ENCODE assay signal across 27 cellular contexts in genomic region chr3:116618138-116618537, GRCh38.
"Had no signal": no experiment of that assay in that cellular context is flagged by ENCODE, and none has a peak within 500 bp of the region (broad histone marks: within the 10 kb centered on the region; RNA-seq: fewer than 3 reads in every experiment).

No MANE protein-coding gene starts in this region.

- ATAC-seq: activated naive CD4-positive, alpha-beta T cell treated with anti-CD3 and anti-CD28 coated beads, Interleukin-2, amount 50 U/mL, for 72 hours; activated T-cell treated with anti-CD3 and anti-CD28 coated beads, Interleukin-2, amount 50 U/mL, for 72 hours had no signal

- H3K36me3 ChIP-seq: ascending aorta, breast epithelium, esophagus squamous epithelium had no signal

- H3K27me3 Mint-ChIP-seq: activated CD4-positive, alpha-beta memory T cell treated with anti-CD3 and anti-CD28 coated beads, Interleukin-2, amount 10 ng/mL, durations not matched to agents 7 days and 5 days; activated CD4-positive, alpha-beta T cell treated with anti-CD3 and anti-CD28 coated beads, Interleukin-2, amount 10 ng/mL, durations not matched to agents 7 days and 5 days; activated naive CD4-positive, alpha-beta T cell treated with anti-CD3 and anti-CD28 coated beads, Interleukin-2, amount 10 ng/mL, durations not matched to agents 7 days and 5 days; activated naive CD8-positive, alpha-beta T cell treated with anti-CD3 and anti-CD28 coated beads, Interleukin-2, amount 10 ng/mL, durations not matched to agents 7 days and 5 days; activated T-cell treated with anti-CD3 and anti-CD28 coated beads, Interleukin-2, amount 50 U/mL, for 24 hours; brain; central memory CD8-positive, alpha-beta T cell; dendritic cell treated with granulocyte-macrophage colony-stimulating factor and Interleukin-4, amounts not matched to agents 40 ng/mL and 50 ng/mL, for 4 days had no signal

- H3K27ac ChIP-seq: ascending aorta, breast epithelium, coronary artery, dorsolateral prefrontal cortex, epithelial cell of prostate, esophagus squamous epithelium had no signal

- H3K4me3 ChIP-seq: ascending aorta, breast epithelium, coronary artery, dorsolateral prefrontal cortex, esophagus squamous epithelium had no signal

- FAIRE-seq: frontal cortex had no signal

- H3K9me3 ChIP-seq: ascending aorta, breast epithelium, esophagus squamous epithelium had no signal

- H3K4me1 ChIP-seq: ascending aorta, breast epithelium, esophagus squamous epithelium had no signal

- H3K36me3 Mint-ChIP-seq: activated naive CD4-positive, alpha-beta T cell treated with anti-CD3 and anti-CD28 coated beads, Interleukin-2, amount 10 ng/mL, durations not matched to agents 7 days and 5 days; activated naive CD4-positive, alpha-beta T cell treated with anti-CD3 and anti-CD28 coated beads, Interleukin-2, amount 50 U/mL, for 72 hours; activated naive CD8-positive, alpha-beta T cell treated with anti-CD3 and anti-CD28 coated beads, Interleukin-2, amount 10 ng/mL, durations not matched to agents 7 days and 5 days; brain had no signal

- H3K27me3 ChIP-seq: ascending aorta, breast epithelium, dorsolateral prefrontal cortex, esophagus squamous epithelium had no signal

- H3K4me3 Mint-ChIP-seq: activated CD4-positive, alpha-beta memory T cell treated with anti-CD3 and anti-CD28 coated beads, Interleukin-2, amount 10 ng/mL, durations not matched to agents 7 days and 5 days; activated CD4-positive, alpha-beta T cell treated with anti-CD3 and anti-CD28 coated beads, Interleukin-2, amount 10 ng/mL, durations not matched to agents 7 days and 5 days; activated naive CD4-positive, alpha-beta T cell treated with anti-CD3 and anti-CD28 coated beads, Interleukin-2, amount 10 ng/mL, durations not matched to agents 7 days and 5 days; activated naive CD8-positive, alpha-beta T cell treated with anti-CD3 and anti-CD28 coated beads, Interleukin-2, amount 10 ng/mL, durations not matched to agents 7 days and 5 days; activated T-cell treated with anti-CD3 and anti-CD28 coated beads, Interleukin-2, amount 50 U/mL, for 24 hours; activated T-cell treated with anti-CD3 and anti-CD28 coated beads, Interleukin-2, amount 50 U/mL, for 72 hours; brain; central memory CD8-positive, alpha-beta T cell; dendritic cell treated with granulocyte-macrophage colony-stimulating factor and Interleukin-4, amounts not matched to agents 40 ng/mL and 50 ng/mL, for 4 days had no signal

- DNase-seq: activated CD4-positive, alpha-beta memory T cell treated with anti-CD3 and anti-CD28 coated beads, Interleukin-2, amount 10 ng/mL, durations not matched to agents 7 days and 5 days; activated CD4-positive, alpha-beta T cell treated with anti-CD3 and anti-CD28 coated beads for 1 hour; activated CD4-positive, alpha-beta T cell treated with anti-CD3 and anti-CD28 coated beads for 4 hours; activated CD4-positive, alpha-beta T cell treated with anti-CD3 and anti-CD28 coated beads, Interleukin-2, amount 10 ng/mL, durations not matched to agents 7 days and 5 days; activated CD4-positive, alpha-beta T cell treated with anti-CD3 and anti-CD28 coated beads, Interleukin-2, amount 50 U/mL, for 4 hours; activated CD8-positive, alpha-beta memory T cell treated with anti-CD3 and anti-CD28 coated beads, Interleukin-2, amount 50 U/mL, for 48 hours; activated gamma-delta T cell; activated naive CD4-positive, alpha-beta T cell; activated naive CD4-positive, alpha-beta T cell treated with anti-CD3 and anti-CD28 coated beads, Interleukin-2, amount 10 ng/mL, durations not matched to agents 7 days and 5 days; activated naive CD8-positive, alpha-beta T cell treated with anti-CD3 and anti-CD28 coated beads, Interleukin-2, amount 10 ng/mL, durations not matched to agents 7 days and 5 days; activated T-cell treated with anti-CD3 and anti-CD28 coated beads for 4 hours; activated T-cell treated with anti-CD3 and anti-CD28 coated beads, Interleukin-2, amount 50 U/mL, for 24 hours; activated T-cell treated with anti-CD3 and anti-CD28 coated beads, Interleukin-2, amount 50 U/mL, for 72 hours; dorsolateral prefrontal cortex; effector memory CD4-positive, alpha-beta T cell; esophagus squamous epithelium; head of caudate nucleus; T-helper 2 cell had no signal

- H3K27ac Mint-ChIP-seq: activated CD4-positive, alpha-beta memory T cell treated with anti-CD3 and anti-CD28 coated beads, Interleukin-2, amount 10 ng/mL, durations not matched to agents 7 days and 5 days; activated CD4-positive, alpha-beta T cell treated with anti-CD3 and anti-CD28 coated beads, Interleukin-2, amount 10 ng/mL, durations not matched to agents 7 days and 5 days; activated naive CD4-positive, alpha-beta T cell treated with anti-CD3 and anti-CD28 coated beads, Interleukin-2, amount 10 ng/mL, durations not matched to agents 7 days and 5 days; activated naive CD4-positive, alpha-beta T cell treated with anti-CD3 and anti-CD28 coated beads, Interleukin-2, amount 50 U/mL, for 72 hours; activated naive CD8-positive, alpha-beta T cell treated with anti-CD3 and anti-CD28 coated beads, Interleukin-2, amount 10 ng/mL, durations not matched to agents 7 days and 5 days; activated T-cell treated with anti-CD3 and anti-CD28 coated beads, Interleukin-2, amount 50 U/mL, for 24 hours; activated T-cell treated with anti-CD3 and anti-CD28 coated beads, Interleukin-2, amount 50 U/mL, for 72 hours; dendritic cell treated with granulocyte-macrophage colony-stimulating factor and Interleukin-4, amounts not matched to agents 40 ng/mL and 50 ng/mL, for 4 days had no signal

- H3K4me1 Mint-ChIP-seq: activated CD4-positive, alpha-beta memory T cell treated with anti-CD3 and anti-CD28 coated beads, Interleukin-2, amount 10 ng/mL, durations not matched to agents 7 days and 5 days; activated CD4-positive, alpha-beta T cell treated with anti-CD3 and anti-CD28 coated beads, Interleukin-2, amount 10 ng/mL, durations not matched to agents 7 days and 5 days; activated naive CD4-positive, alpha-beta T cell treated with anti-CD3 and anti-CD28 coated beads, Interleukin-2, amount 10 ng/mL, durations not matched to agents 7 days and 5 days; activated naive CD8-positive, alpha-beta T cell treated with anti-CD3 and anti-CD28 coated beads, Interleukin-2, amount 10 ng/mL, durations not matched to agents 7 days and 5 days; brain; central memory CD8-positive, alpha-beta T cell had no signal
